Comparison of ENCODE assay signal across 23 cellular contexts in the genomic region with DNA sequence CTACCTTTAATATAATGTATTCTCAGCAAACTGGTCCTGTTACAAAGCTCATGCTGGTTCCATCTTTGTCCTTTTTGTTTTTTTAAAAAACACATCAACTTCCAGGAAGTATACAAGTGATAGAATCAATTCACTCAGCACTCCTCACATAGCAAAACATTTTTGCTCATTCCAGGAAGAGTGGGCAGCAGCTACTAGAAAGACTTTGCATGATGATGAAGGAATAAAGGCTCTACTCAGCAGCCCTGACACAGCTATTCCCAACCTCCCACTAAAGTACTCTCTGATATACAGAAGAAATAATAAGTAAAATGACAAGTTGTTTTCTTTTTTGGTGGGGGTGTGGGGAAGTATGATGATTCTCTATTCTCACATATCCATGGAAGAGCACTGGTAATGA.
DNase-seq lines count a peak whose midpoint lies in the region; ATAC-seq, FAIRE-seq and TF ChIP-seq lines count a peak whose summit lies in the region.
"Had no signal": no experiment of that assay in that cellular context is flagged by ENCODE, and none has a peak within 500 bp of the region (broad histone marks: within the 10 kb centered on the region; RNA-seq: fewer than 3 reads in every experiment).

No MANE protein-coding gene starts in this region.

- peak; percentile 78 for ATAC-seq in stimulated activated effector memory CD8-positive, alpha-beta T cell treated with anti-CD3 and anti-CD28 coated beads, Interleukin-12 subunit alpha, Interleukin-12 subunit beta, amount 100 ng/mL, for 72 hours
- ATAC-seq: GM12878 had no signal

- no peak for TF ChIP-seq CTCF in nephron (IDR thresholded peaks at IDR 0.05; ENCODE audit: unreplicated experiment in 3 of 3)

- H3K4me1 Mint-ChIP-seq in nephron: no peaks in the 10 kb centered on the region
- peaks cover 5% of the 10 kb centered on the region for H3K4me1 Mint-ChIP-seq in stimulated activated effector memory CD8-positive, alpha-beta T cell treated with anti-CD3 and anti-CD28 coated beads, Interleukin-12 subunit alpha, Interleukin-12 subunit beta, amount 100 ng/mL, for 72 hours
- H3K4me1 Mint-ChIP-seq: CD4-positive, alpha-beta memory T cell; CD4-positive, CD25-positive, alpha-beta regulatory T cell; CD8-positive, alpha-beta memory T cell had no signal

- no peak for FAIRE-seq in frontal cortex (lab: Jason Lieb, UNC)
- FAIRE-seq: A204.1, D721Med, GM12878, GM12892, GM18507 had no signal

- no peak overlapping the region for H3K4me3 Mint-ChIP-seq in nephron
- H3K4me3 Mint-ChIP-seq in stimulated activated effector memory CD8-positive, alpha-beta T cell treated with anti-CD3 and anti-CD28 coated beads, Interleukin-12 subunit alpha, Interleukin-12 subunit beta, amount 100 ng/mL, for 72 hours: no peak overlapping the region
- H3K4me3 Mint-ChIP-seq: CD14-positive monocyte; CD4-positive, alpha-beta memory T cell; CD4-positive, CD25-positive, alpha-beta regulatory T cell; CD8-positive, alpha-beta memory T cell had no signal

- H3K36me3 Mint-ChIP-seq in nephron (ENCODE audit: low read depth): peaks cover 6% of the 10 kb centered on the region
- no peaks in the 10 kb centered on the region for H3K36me3 Mint-ChIP-seq in stimulated activated effector memory CD8-positive, alpha-beta T cell treated with anti-CD3 and anti-CD28 coated beads, Interleukin-12 subunit alpha, Interleukin-12 subunit beta, amount 100 ng/mL, for 72 hours
- H3K36me3 Mint-ChIP-seq: CD14-positive monocyte; CD4-positive, alpha-beta memory T cell; CD4-positive, CD25-positive, alpha-beta regulatory T cell; CD8-positive, alpha-beta memory T cell had no signal

- no peaks in the 10 kb centered on the region for H3K27me3 Mint-ChIP-seq in nephron (ENCODE audit: low read depth)
- H3K27me3 Mint-ChIP-seq: CD4-positive, CD25-positive, alpha-beta regulatory T cell had no signal

- DNase-seq in stimulated activated effector memory CD8-positive, alpha-beta T cell treated with anti-CD3 and anti-CD28 coated beads, Interleukin-12 subunit alpha, Interleukin-12 subunit beta, amount 100 ng/mL, for 72 hours (ENCODE audit: low spot score in 2 of 2): no peak
- DNase-seq in dedifferentiated amniotic fluid mesenchymal stem cell (ENCODE audit: extremely low spot score) (no peak), SW 1271 (lab: John Stamatoyannopoulos, UW) (no peak), frontal cortex (ENCODE audit: low spot score in 2 of 2) (no peak)
- DNase-seq: 8988T; ACHN; BE2C; C1 segment of cervical spinal cord; Caco-2; Calu3; CD4-positive, alpha-beta memory T cell; CD4-positive, CD25-positive, alpha-beta regulatory T cell; CD8-positive, alpha-beta memory T cell; DND-41; EL; GDM1 had no signal

- peaks cover 19% of the 10 kb centered on the region for H3K9me3 Mint-ChIP-seq in nephron
- no peaks in the 10 kb centered on the region for H3K9me3 Mint-ChIP-seq in stimulated activated effector memory CD8-positive, alpha-beta T cell treated with anti-CD3 and anti-CD28 coated beads, Interleukin-12 subunit alpha, Interleukin-12 subunit beta, amount 100 ng/mL, for 72 hours

- peak overlapping the region in 2 of 3 experiments; percentile 6 to 40 for H3K27ac Mint-ChIP-seq in nephron
- H3K27ac Mint-ChIP-seq in stimulated activated effector memory CD8-positive, alpha-beta T cell treated with anti-CD3 and anti-CD28 coated beads, Interleukin-12 subunit alpha, Interleukin-12 subunit beta, amount 100 ng/mL, for 72 hours: no peak overlapping the region
- H3K27ac Mint-ChIP-seq: CD14-positive monocyte; CD4-positive, CD25-positive, alpha-beta regulatory T cell; CD8-positive, alpha-beta memory T cell had no signal
